8 cellular contexts compared by ENCODE assay signal in the genomic region with DNA sequence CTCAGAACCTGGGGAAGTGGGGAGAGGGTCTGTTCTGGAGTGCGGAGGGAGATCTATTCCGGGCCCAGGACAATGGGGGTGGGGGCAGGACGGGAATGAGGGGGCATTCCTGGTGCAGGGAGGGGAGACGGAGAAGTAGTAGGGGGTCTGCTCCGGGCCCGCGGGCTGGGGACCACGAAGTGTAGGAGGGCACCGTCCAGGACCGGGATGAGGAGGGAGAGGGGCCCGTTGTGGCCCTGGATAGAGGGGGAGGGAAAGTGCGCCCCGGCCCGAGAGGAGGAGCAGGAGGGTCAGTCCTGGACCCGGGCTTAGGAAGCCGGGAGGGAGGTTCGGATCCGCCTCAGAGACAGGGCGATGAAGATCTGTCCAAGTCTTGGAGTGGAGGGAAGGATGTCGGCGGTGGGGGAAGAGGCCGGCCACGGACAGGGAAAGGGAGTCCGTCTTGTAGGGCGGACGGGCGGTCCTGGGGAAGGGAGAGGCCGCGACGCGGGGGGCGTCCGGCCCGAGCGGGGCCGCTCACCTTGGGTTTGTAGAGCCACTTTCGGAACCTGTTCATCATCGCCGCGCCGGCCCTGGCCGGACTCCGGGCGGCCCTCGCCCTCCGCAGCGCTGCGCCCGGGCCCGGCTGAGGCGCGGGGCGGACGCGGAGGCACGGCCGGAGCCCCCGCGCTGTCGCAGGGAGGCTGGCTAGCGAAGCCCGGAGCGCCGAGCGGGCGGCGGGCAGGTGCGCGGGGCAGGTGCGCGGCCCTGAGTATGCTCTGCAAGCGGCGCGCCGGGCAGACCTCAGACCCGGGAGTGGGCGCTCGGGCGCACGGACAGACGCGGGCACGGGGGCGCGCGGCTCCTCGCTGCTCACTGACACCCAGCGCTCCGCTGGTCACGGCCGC. TPM values are rescaled to one million over a fixed set of nuclear protein-coding genes. Genes with fewer than 3 reads are reported as not detected.
DNase-seq lines count a peak whose midpoint lies in the region; ATAC-seq, FAIRE-seq and TF ChIP-seq lines count a peak whose summit lies in the region.

A gene (minus strand): TSS at position 881 of the 887 bp plus-strand sequence. CDS start 322 bp downstream, at position 559.

- peaks cover 38% of the 10 kb centered on the region for H3K4me1 ChIP-seq in endothelial cell of umbilical vein (ENCODE audit: control insufficient read depth, extremely low read depth, insufficient read depth, low read length)

- peak within 1 kb of the TSS; percentile 88 for H3K4me2 ChIP-seq in endothelial cell of umbilical vein (ENCODE audit: insufficient read depth, low read length)

- H3K79me2 ChIP-seq in endothelial cell of umbilical vein (ENCODE audit: control insufficient read depth, insufficient read depth, low read length), result peaks cover 25% of the 10 kb centered on the region

- CTCF ChIA-PET in endothelial cell of umbilical vein (lab: Charles Lee), result interaction anchor here (1.3 to 1.4 kb wide), 2 partner anchors 15 to 198 kb away, joined by 5 to 7 read pairs; no protein-coding TSS in a partner anchor

- H3K4me3 ChIP-seq in endothelial cell of umbilical vein (replicated peaks in 1 of 3; ENCODE audit: insufficient read depth in 1 of 3, low read depth in 1 of 3, low read length in 3 of 3), result peak within 1 kb of the TSS; percentile 62 to 78 (median 66)

- no peaks in the 10 kb centered on the region for H3K36me3 Mint-ChIP-seq in neural crest cell (ENCODE audit: low read depth)

- peaks cover 9% of the 10 kb centered on the region for H3K4me1 Mint-ChIP-seq in neural crest cell

- H3K9me3 ChIP-seq in endothelial cell of umbilical vein (replicated peaks; ENCODE audit: control insufficient read depth, insufficient read depth, low read length), result no peaks in the 10 kb centered on the region

- no peaks in the 10 kb centered on the region for H4K20me1 ChIP-seq in endothelial cell of umbilical vein (replicated peaks; ENCODE audit: control insufficient read depth, extremely low read depth, insufficient read depth, low read length)

- peak within 1 kb of the TSS; percentile 39 for H3K9ac ChIP-seq in endothelial cell of umbilical vein (replicated peaks; ENCODE audit: extremely low read depth, insufficient read depth, low read length)

- BruUV-seq in endothelial cell of umbilical vein (replicated peaks; lab: Mats Ljungman, UMichigan), result no TSS peak

- no peaks in the 10 kb centered on the region for H3K9me1 ChIP-seq in endothelial cell of umbilical vein (replicated peaks; ENCODE audit: control insufficient read depth, extremely low read depth, insufficient read depth, low read length)

- H3K27ac ChIP-seq in endothelial cell of umbilical vein (ENCODE audit: insufficient read depth, low read depth, low read length), result peak within 1 kb of the TSS; percentile 13

- peaks cover 19 to 21% of the 10 kb centered on the region in 2 experiments for H3K27me3 ChIP-seq in endothelial cell of umbilical vein (ENCODE audit: control insufficient read depth in 2 of 2, insufficient read depth in 2 of 2, low read length in 2 of 2)

- POLR2A ChIA-PET in endothelial cell of umbilical vein (lab: Charles Lee), result no interaction called here

- H3K4me3 Mint-ChIP-seq in neural crest cell, result peak within 1 kb of the TSS; percentile 75

- dilution Hi-C loops in endothelial cell of umbilical vein (cut with MboI; ENCODE audit: extremely low pct_ligation_motif_present, low sequenced_read_pairs), result no loop called here

- FAIRE-seq in endothelial cell of umbilical vein (lab: Jason Lieb, UNC), result peak; percentile 31

- intact Hi-C loops in endothelial cell of umbilical vein (cut with micrococcal nuclease), result loop anchor here (1.0 to 10.0 kb wide), 2 partner anchors 156 to 547 kb away; a partner anchor contains a TSS

- peak within 1 kb of the TSS; percentile 32 for H3K27ac Mint-ChIP-seq in neural crest cell (ENCODE audit: unreplicated experiment)

- H2AFZ ChIP-seq in endothelial cell of umbilical vein (ENCODE audit: low read depth, low read length), result peak within 1 kb of the TSS; percentile 69

- ATAC-seq in HG02870 (IDR thresholded peaks at IDR 0.05; ENCODE audit: unreplicated experiment) (peak; percentile 17), GM18873 (IDR thresholded peaks at IDR 0.05; ENCODE audit: low FRiP score, unreplicated experiment) (no peak)

- TF ChIP-seq POLR2A in endothelial cell of umbilical vein (IDR thresholded peaks at IDR 0.05; ENCODE audit: low read depth, low read length), result peak; percentile 23

- no peak for TF ChIP-seq CTCF in endothelial cell of umbilical vein (IDR thresholded peaks at IDR 0.05; ENCODE audit: extremely low read depth in 1 of 2, insufficient read depth in 1 of 2, low read depth in 1 of 2, low read length in 2 of 2)
- TF ChIP-seq CTCF in neural crest cell (conservative IDR thresholded peaks at IDR 0.05), result no peak

- DNase-seq in DMS53 treated with DMSO at 0.1 percent for 48 hours (lab: John Stamatoyannopoulos, UW; ENCODE audit: unreplicated experiment) (peak; percentile 85), SW480 (ENCODE audit: low spot score) (peak; percentile 14), endothelial cell of umbilical vein (ENCODE audit: low read depth, low spot score) (peak; percentile 47), neural crest cell (ENCODE audit: low read depth, low spot score) (no peak), SKM-1 treated with dmso at 0.1 percent for 144 hours (lab: John Stamatoyannopoulos, UW; ENCODE audit: unreplicated experiment) (no peak)
- DNase-seq in central memory CD4-positive, alpha-beta T cell, result no peak

- H3K36me3 ChIP-seq in endothelial cell of umbilical vein (ENCODE audit: control insufficient read depth in 2 of 2, extremely low read depth in 1 of 2, insufficient read depth in 2 of 2, low read length in 2 of 2), result no peaks in the 10 kb centered on the region

- H3K27me3 Mint-ChIP-seq in neural crest cell (ENCODE audit: low read depth), result peaks cover 91% of the 10 kb centered on the region

- H3K9me3 Mint-ChIP-seq in neural crest cell, result no peaks in the 10 kb centered on the region

TF ChIP-seq in endothelial cell of umbilical vein, 7 proteins besides CTCF, POLR2A, EP300 and RAD21:
- no peak for TF ChIP-seq POLR2AphosphoS5 (IDR thresholded peaks at IDR 0.05; ENCODE audit: insufficient read depth, low read depth, low read length)
- TF ChIP-seq, protein P1, sequence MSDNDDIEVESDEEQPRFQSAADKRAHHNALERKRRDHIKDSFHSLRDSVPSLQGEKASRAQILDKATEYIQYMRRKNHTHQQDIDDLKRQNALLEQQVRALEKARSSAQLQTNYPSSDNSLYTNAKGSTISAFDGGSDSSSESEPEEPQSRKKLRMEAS (IDR thresholded peaks at IDR 0.05; ENCODE audit: insufficient read depth, insufficient read length), result no peak
- TF ChIP-seq MYC (IDR thresholded peaks at IDR 0.05; ENCODE audit: low read depth, low read length), result no peak
- no peak for TF ChIP-seq FOS (IDR thresholded peaks at IDR 0.05; ENCODE audit: borderline replicate concordance, insufficient read depth, low read length)
- no peak for TF ChIP-seq GATA2 (IDR thresholded peaks at IDR 0.05; ENCODE audit: insufficient read depth, insufficient read length, low read depth, low read length)
- TF ChIP-seq EZH2 (IDR thresholded peaks at IDR 0.05; ENCODE audit: borderline replicate concordance, low read depth, low read length, severe bottlenecking), result no peak
- TF ChIP-seq JUN (IDR thresholded peaks at IDR 0.05; ENCODE audit: borderline replicate concordance, insufficient read depth, insufficient read length, low read depth), result no peak

RNA-seq across cellular contexts. Expression of the gene that starts here (rescaled TPM):
- total RNA-seq in endothelial cell of umbilical vein (7.1 and 10.8 TPM in 2 replicates), neural crest cell (1.2 and 1.4 TPM in 2 replicates)
- 5.8 and 7.2 TPM in 2 replicates for polyA plus RNA-seq in endothelial cell of umbilical vein
- 2.9 and 4.4 TPM in 2 replicates for polyA plus RNA-seq in endothelial cell of umbilical vein (2011; cell fraction: cytosol; rRNA removed)
- 19.9 and 20.5 TPM in 2 replicates for polyA plus RNA-seq in endothelial cell of umbilical vein (2011; cell fraction: nucleus; rRNA removed)
- 3.4 and 4.1 TPM in 2 replicates for polyA plus RNA-seq in endothelial cell of umbilical vein (2012)
- polyA minus RNA-seq in endothelial cell of umbilical vein, result 13.4 and 19.5 TPM in 2 replicates
- polyA minus RNA-seq in endothelial cell of umbilical vein (2011; cell fraction: cytosol; rRNA and poly(A)+ RNA removed), result 2.8 TPM
- 14.0 and 15.3 TPM in 2 replicates for polyA minus RNA-seq in endothelial cell of umbilical vein (2011; cell fraction: nucleus; rRNA and poly(A)+ RNA removed)

Comparison
In these comparisons a context has a peak if more than half of its experiments do, and no peak if none do; other contexts are left out.
1. DNase-seq: peak in DMS53 treated with DMSO at 0.1 percent for 48 hours (single experiment), SW480 (single experiment) and endothelial cell of umbilical vein (single experiment); none in neural crest cell (single experiment), central memory CD4-positive, alpha-beta T cell (single experiment) and SKM-1 treated with dmso at 0.1 percent for 144 hours (single experiment).